25 cellular contexts compared by ENCODE assay signal in genomic region chr1:230588323-230588746, GRCh38.
"Had no signal": no experiment of that assay in that cellular context is flagged by ENCODE, and none has a peak within 500 bp of the region (broad histone marks: within the 10 kb centered on the region; RNA-seq: fewer than 3 reads in every experiment).

No MANE protein-coding gene starts in this region.

- H3K9me3 Mint-ChIP-seq: activated naive CD4-positive, alpha-beta T cell treated with anti-CD3 and anti-CD28 coated beads, Interleukin-2, amount 50 U/mL, for 24 hours; central memory CD8-positive, alpha-beta T cell; T-cell had no signal

- H3K4me1 Mint-ChIP-seq: activated naive CD4-positive, alpha-beta T cell treated with anti-CD3 and anti-CD28 coated beads, Interleukin-2, amount 50 U/mL, for 24 hours; central memory CD8-positive, alpha-beta T cell; T-cell had no signal

- H3K27ac Mint-ChIP-seq: activated CD8-positive, alpha-beta T cell treated with anti-CD3 and anti-CD28 coated beads, Interleukin-2, amount 10 ng/mL, durations not matched to agents 7 days and 5 days; activated naive CD4-positive, alpha-beta T cell treated with anti-CD3 and anti-CD28 coated beads, Interleukin-2, amount 50 U/mL, for 24 hours; T-cell; WTC11 had no signal

- H3K4me3 ChIP-seq: SK-N-MC had no signal

- ATAC-seq: activated CD8-positive, alpha-beta T cell treated with anti-CD3 and anti-CD28 coated beads, Interleukin-2, amount 10 ng/mL, durations not matched to agents 7 days and 5 days; Panc1; Right ventricle myocardium inferior; T-cell; WTC11 had no signal

- DNase-seq: activated CD4-positive, alpha-beta T cell treated with anti-CD3 and anti-CD28 coated beads for 48 hours; activated CD4-positive, alpha-beta T cell treated with anti-CD3 and anti-CD28 coated beads, Interleukin-2, amount 50 U/mL, for 4 hours; activated CD4-positive, CD25-positive, alpha-beta regulatory T cell treated with anti-CD3 and anti-CD28 coated beads, Interleukin-2, amount 50 U/mL, for 72 hours; activated CD8-positive, alpha-beta memory T cell treated with anti-CD3 and anti-CD28 coated beads, Interleukin-2, amount 50 U/mL, for 48 hours; activated CD8-positive, alpha-beta T cell treated with anti-CD3 and anti-CD28 coated beads, Interleukin-2, amount 10 ng/mL, durations not matched to agents 7 days and 5 days; activated naive CD4-positive, alpha-beta T cell; activated T-cell treated with anti-CD3 and anti-CD28 coated beads, Interleukin-2, amount 50 U/mL, for 1 hour; aorta; MM.1S; NCI-H1105; NCI-H1436 treated with DMSO at 0.1 percent for 48 hours; NCI-H187; NCI-H2081; NCI-H510A treated with DMSO at 0.1 percent for 48 hours; NCI-H69; NK-92 treated with Interleukin-12 subunit alpha and Interleukin-12 subunit beta, amount 100 ng/mL, for 24 hours; OCI-M1; RPMI8226; T-cell had no signal

- H3K4me3 Mint-ChIP-seq: activated CD8-positive, alpha-beta T cell treated with anti-CD3 and anti-CD28 coated beads, Interleukin-2, amount 10 ng/mL, durations not matched to agents 7 days and 5 days; activated naive CD4-positive, alpha-beta T cell treated with anti-CD3 and anti-CD28 coated beads, Interleukin-2, amount 50 U/mL, for 24 hours; central memory CD8-positive, alpha-beta T cell; T-cell; WTC11 had no signal

- H3K27ac ChIP-seq: SK-N-MC had no signal

- H3K36me3 Mint-ChIP-seq: activated naive CD4-positive, alpha-beta T cell treated with anti-CD3 and anti-CD28 coated beads, Interleukin-2, amount 50 U/mL, for 24 hours; T-cell had no signal
